Comparison of ENCODE assay signal across 12 cellular contexts in the genomic region with DNA sequence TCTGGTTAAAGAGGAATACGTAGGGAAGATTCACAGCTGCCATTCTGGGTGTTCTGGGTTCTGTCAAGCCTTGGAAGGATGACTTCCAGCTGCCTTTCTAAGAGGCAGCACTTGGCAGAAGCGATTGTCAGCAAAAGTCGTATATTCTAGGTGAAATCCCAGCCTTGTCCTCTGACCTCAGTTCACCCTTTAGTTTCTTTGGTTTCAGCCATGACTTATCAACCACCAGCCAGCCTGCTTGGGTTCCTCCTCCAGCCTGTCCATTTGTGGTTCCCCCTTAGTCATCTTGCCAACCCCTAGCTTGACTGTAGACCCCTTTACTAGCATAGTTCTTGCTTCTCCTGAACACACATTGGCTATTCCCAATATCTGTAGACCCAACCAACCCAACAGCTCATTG.
DNase-seq lines count a peak whose midpoint lies in the region; ATAC-seq and TF ChIP-seq lines count a peak whose summit lies in the region.
"Had no signal": no experiment of that assay in that cellular context is flagged by ENCODE, and none has a peak within 500 bp of the region (broad histone marks: within the 10 kb centered on the region; RNA-seq: fewer than 3 reads in every experiment).

No MANE protein-coding gene starts in this region.

- H4K20me1 ChIP-seq in BLaER1 treated with 17β-estradiol and CSF1 and Interleukin-3, amounts not matched to agents 10 nM and 100 nM, result no peaks in the 10 kb centered on the region

- peaks cover 16 to 93% (median 89%) of the 10 kb centered on the region in 11 experiments; a peak in 20 of 22 replicates for H3K9me3 ChIP-seq in BLaER1 treated with 17β-estradiol and CSF1 and Interleukin-3, amounts not matched to agents 10 nM and 100 nM (replicated peaks in 1 of 11)
- H3K9me3 ChIP-seq in HAP-1, result no peaks in the 10 kb centered on the region

- H3K27ac ChIP-seq in BLaER1 treated with 17β-estradiol and CSF1 and Interleukin-3, amounts not matched to agents 10 nM and 100 nM, result peak overlapping the region; percentile 84 to 98 (median 95)
- H3K27ac ChIP-seq: coronary artery had no signal

- ATAC-seq in HG02610 (IDR thresholded peaks at IDR 0.05; ENCODE audit: unreplicated experiment) (peak; percentile 34), SK-N-SH treated with all-trans-retinoic acid at 6 μM for 48 hours (peak; percentile 14; the same call in 2 of the 3 replicates)

- no peaks in the 10 kb centered on the region for H3K27me3 ChIP-seq in BLaER1 treated with 17β-estradiol and CSF1 and Interleukin-3, amounts not matched to agents 10 nM and 100 nM
- peaks cover 12% of the 10 kb centered on the region for H3K27me3 ChIP-seq in HAP-1 (ENCODE audit: low read depth)

- DNase-seq in islet precursor cell (peak; percentile 64), HAP-1 (ENCODE audit: low spot score in 2 of 2) (no peak), CD1c-positive myeloid dendritic cell (ENCODE audit: extremely low spot score) (no peak), putamen (ENCODE audit: low spot score) (no peak), NK-92 (lab: John Stamatoyannopoulos, UW; ENCODE audit: unreplicated experiment) (no peak)
- DNase-seq: C1 segment of cervical spinal cord, left ventricle myocardium superior, NCI-H1092 had no signal

- peaks cover 44 to 97% (median 71%) of the 10 kb centered on the region in 10 experiments for H3K4me1 ChIP-seq in BLaER1 treated with 17β-estradiol and CSF1 and Interleukin-3, amounts not matched to agents 10 nM and 100 nM
- no peaks in the 10 kb centered on the region for H3K4me1 ChIP-seq in HAP-1

- H3K36me3 ChIP-seq in BLaER1 treated with 17β-estradiol and CSF1 and Interleukin-3, amounts not matched to agents 10 nM and 100 nM, result peaks cover 0 to 8% (median 0%) of the 10 kb centered on the region in 11 experiments; a peak in 6 of 22 replicates
- H3K36me3 ChIP-seq in HAP-1 (replicated peaks), result no peaks in the 10 kb centered on the region

- peak overlapping the region; percentile 51 to 88 (median 73) for H3K4me2 ChIP-seq in BLaER1 treated with 17β-estradiol and CSF1 and Interleukin-3, amounts not matched to agents 10 nM and 100 nM

- in situ Hi-C loops in HAP-1 (cut with MboI; ENCODE audit: low sequenced_read_pairs), result no loop called here

- H3K4me3 ChIP-seq in BLaER1 treated with 17β-estradiol and CSF1 and Interleukin-3, amounts not matched to agents 10 nM and 100 nM, result peak overlapping the region in 4 of 10 experiments; percentile 7 to 25 (median 12); a peak in 2 of 20 replicates
- H3K4me3 ChIP-seq in HAP-1, result no peak overlapping the region
- H3K4me3 ChIP-seq: coronary artery had no signal

- H3K9ac ChIP-seq in BLaER1 treated with 17β-estradiol and CSF1 and Interleukin-3, amounts not matched to agents 10 nM and 100 nM, result peak overlapping the region; percentile 65 to 82 (median 75)

TF ChIP-seq in SK-N-SH treated with all-trans-retinoic acid at 6 μM for 48 hours, 23 proteins besides CTCF, POLR2A, EP300 and RAD21:
- peak; percentile 40 for TF ChIP-seq ISL1 (CRISPR knock-in tag; IDR thresholded peaks at IDR 0.05)
- no peak for TF ChIP-seq CREB5 (CRISPR knock-in tag; IDR thresholded peaks at IDR 0.05; ENCODE audit: low read depth)
- 0 out of 2 replicates have a peak, but pooled peaks have one; percentile 25 for TF ChIP-seq TCF4 (CRISPR knock-in tag; IDR thresholded peaks at IDR 0.05; ENCODE audit: borderline replicate concordance)
